Comparison of ENCODE assay signal across 8 cellular contexts in genomic region chr7:98107313-98107691, GRCh38. TPM values are rescaled to one million over a fixed set of nuclear protein-coding genes. Genes with fewer than 3 reads are reported as not detected.
DNase-seq lines count a peak whose midpoint lies in the region; ATAC-seq and TF ChIP-seq lines count a peak whose summit lies in the region.

No MANE protein-coding gene starts in this region.

- H3K9me3 Mint-ChIP-seq in CD4-positive, alpha-beta memory T cell, result peaks cover 0 to 3% (median 0%) of the 10 kb centered on the region in 8 donors
- H3K9me3 Mint-ChIP-seq in H9 (peaks cover 0 to under 1% of the 10 kb centered on the region in 2 experiments; a peak in 2 of 5 replicates), endodermal cell (peaks cover 3% of the 10 kb centered on the region), naive B cell (peaks cover 0 to 3% (median 0%) of the 10 kb centered on the region in 7 donors)

- no peak overlapping the region for H4K8ac ChIP-seq in H9 (replicated peaks; ENCODE audit: insufficient read length, low read depth, low read length)

- H3K18ac ChIP-seq in H9 (ENCODE audit: insufficient read length, low read depth, low read length), result no peak overlapping the region

- no peak overlapping the region for H4K5ac ChIP-seq in H9 (ENCODE audit: insufficient read length, low read depth, low read length)

- no peak overlapping the region for H2BK20ac ChIP-seq in H9 (ENCODE audit: low read depth, low read length, poor library complexity, severe bottlenecking)

- no peak overlapping the region for H4K91ac ChIP-seq in H9 (ENCODE audit: insufficient read length, low read depth, low read length)

- CTCF ChIA-PET in CD4-positive, alpha-beta memory T cell (lab: Charles Lee; ENCODE audit: partially characterized antibody), result interaction anchor here (1.0 to 2.1 kb wide), 3 partner anchors 10 to 61 kb away, joined by 3 to 9 read pairs (median 6); no protein-coding TSS in a partner anchor

- no peak overlapping the region for H2BK120ac ChIP-seq in H9 (ENCODE audit: low read depth, low read length, poor library complexity, severe bottlenecking)

- POLR2A ChIA-PET in CD4-positive, alpha-beta memory T cell (lab: Charles Lee; ENCODE audit: partially characterized antibody), result interaction anchor here (1.2 kb wide), 1 partner anchor 175 kb away, joined by 3 read pairs; the partner anchor contains the start of gene BRI3

- no peak overlapping the region for H3T11ph ChIP-seq in H9 (ENCODE audit: low read length)

- TF ChIP-seq CTCF in H9 (conservative IDR thresholded peaks at IDR 0.05) (no peak), SU-DHL-6 (IDR thresholded peaks at IDR 0.05; ENCODE audit: insufficient read depth, low read length, poor library complexity, severe bottlenecking) (no peak), endodermal cell (conservative IDR thresholded peaks at IDR 0.05) (no peak)

- H3K36me3 ChIP-seq in CD4-positive, alpha-beta memory T cell (ENCODE audit: insufficient read depth, low read length), result no peaks in the 10 kb centered on the region
- H3K36me3 ChIP-seq in SU-DHL-6 (ENCODE audit: low read length), result no peaks in the 10 kb centered on the region
- no peaks in the 10 kb centered on the region for H3K36me3 ChIP-seq in endodermal cell (ENCODE audit: control insufficient read depth, insufficient read depth, low read length)

- WGBS in H9 (ENCODE audit: extremely low coverage, insufficient read length, low lambda C conversion rate), result no CpG with 5 or more reads among the region's 29 CpGs
- 0% methylated on average over 8 to 29 of the region's 29 CpGs for WGBS in endodermal cell (ENCODE audit: insufficient coverage in 1 of 2, insufficient read length in 1 of 2), 2 experiments

- DNase-seq in CD4-positive, alpha-beta memory T cell, result peak in 1 of 5 donors; percentile 43
- DNase-seq in H9 (no peak), endodermal cell (no peak), naive B cell (no peak), NCI-H2196 treated with DMSO at 0.1 percent for 48 hours (lab: John Stamatoyannopoulos, UW; ENCODE audit: unreplicated experiment) (no peak), middle frontal gyrus (ENCODE audit: extremely low spot score, low spot score) (no peak)

- peaks cover 23 to 55% (median 43%) of the 10 kb centered on the region in 4 donors for H3K4me1 Mint-ChIP-seq in CD4-positive, alpha-beta memory T cell
- H3K4me1 Mint-ChIP-seq in H9 (peaks cover 34 to 41% of the 10 kb centered on the region in 2 experiments), endodermal cell (peaks cover 29% of the 10 kb centered on the region), naive B cell (peaks cover 17 to 24% (median 23%) of the 10 kb centered on the region in 3 donors)

- no peak overlapping the region for H3K14ac ChIP-seq in H9 (ENCODE audit: insufficient read depth, low read length)

- peak overlapping the region; percentile 60 to 84 for H3K4me3 ChIP-seq in CD4-positive, alpha-beta memory T cell (ENCODE audit: low read length in 2 of 2)
- H3K4me3 ChIP-seq in SU-DHL-6 (ENCODE audit: insufficient read depth, low read length, poor library complexity, severe bottlenecking) (peak overlapping the region; percentile 94), endodermal cell (ENCODE audit: low read length) (peak overlapping the region; percentile 92)

- peaks cover 3% of the 10 kb centered on the region for H3K23me2 ChIP-seq in H9 (ENCODE audit: insufficient read length, low read depth, low read length, poor library complexity, severe bottlenecking)

- intact Hi-C loops in CD4-positive, alpha-beta memory T cell (cut with micrococcal nuclease), result loop anchor here (2.0 to 5.0 kb wide), 4 partner anchors 135 to 293 kb away; partner anchors contain the start of genes ASNS and BAIAP2L1

- peak overlapping the region; percentile 78 to 92 (median 89) for H3K27ac Mint-ChIP-seq in CD4-positive, alpha-beta memory T cell
- H3K27ac Mint-ChIP-seq in H9 (peak overlapping the region in 1 of 3 experiments; percentile 49; a peak in 3 of 7 replicates), endodermal cell (no peak overlapping the region), naive B cell (peak overlapping the region in 4 of 6 donors; percentile 38 to 92 (median 78))

- no peak overlapping the region for H2AK5ac ChIP-seq in H9 (ENCODE audit: insufficient read length, low read length)

- ATAC-seq in naive B cell (ENCODE audit: low read depth in 2 of 2) (peak in 1 of 2 donors; percentile 1), GM21528 (IDR thresholded peaks at IDR 0.05; ENCODE audit: low FRiP score, unreplicated experiment) (no peak)

- no peaks in the 10 kb centered on the region for H3K9me2 ChIP-seq in SU-DHL-6 (replicated peaks; ENCODE audit: insufficient read depth, low read length)

- no peak overlapping the region for H3K4ac ChIP-seq in H9 (ENCODE audit: low read depth, low read length)

- H2BK15ac ChIP-seq in H9 (ENCODE audit: low read depth, low read length), result no peak overlapping the region

- peak overlapping the region; percentile 86 to 99 (median 92) for H3K4me3 Mint-ChIP-seq in CD4-positive, alpha-beta memory T cell
- H3K4me3 Mint-ChIP-seq in H9 (peak overlapping the region; percentile 98 to 99), endodermal cell (peak overlapping the region; percentile 97), naive B cell (peak overlapping the region; percentile 90 to 99 (median 97))

- H3K9ac ChIP-seq in H9 (ENCODE audit: extremely low read depth, insufficient read length, low read length), result peak overlapping the region; percentile 61
- H3K9ac ChIP-seq in SU-DHL-6 (ENCODE audit: low read length), result peak overlapping the region; percentile 88
- peak overlapping the region; percentile 53 for H3K9ac ChIP-seq in endodermal cell (ENCODE audit: extremely low read depth, low read length, poor library complexity, severe bottlenecking)

- peaks cover 45% of the 10 kb centered on the region for H3K4me1 ChIP-seq in CD4-positive, alpha-beta memory T cell (ENCODE audit: insufficient read depth, low read length)
- H3K4me1 ChIP-seq in H9 (ENCODE audit: insufficient read depth, low read length) (no peaks in the 10 kb centered on the region), endodermal cell (ENCODE audit: control insufficient read depth, insufficient read depth, low read length) (peaks cover 9% of the 10 kb centered on the region)

- H3K56ac ChIP-seq in H9 (ENCODE audit: insufficient read length, low read depth, low read length), result no peak overlapping the region

- H3K27me3 ChIP-seq in CD4-positive, alpha-beta memory T cell (ENCODE audit: insufficient read depth, low read length), result no peaks in the 10 kb centered on the region
- H3K27me3 ChIP-seq in H9 (ENCODE audit: insufficient read depth, low read length) (no peaks in the 10 kb centered on the region), SU-DHL-6 (ENCODE audit: low read length) (no peaks in the 10 kb centered on the region), endodermal cell (ENCODE audit: control insufficient read depth, insufficient read depth, low read length, poor library complexity, severe bottlenecking) (no peaks in the 10 kb centered on the region)

- H3K79me1 ChIP-seq in H9 (ENCODE audit: insufficient read depth, low read depth, low read length, poor library complexity, severe bottlenecking), result peaks cover 8% of the 10 kb centered on the region

- H4K20me1 ChIP-seq in H9 (ENCODE audit: control insufficient read depth, insufficient read depth, insufficient read length) (no peaks in the 10 kb centered on the region), SU-DHL-6 (ENCODE audit: low read depth, low read length) (peaks cover 40% of the 10 kb centered on the region)

- H2BK12ac ChIP-seq in H9 (ENCODE audit: insufficient read length, low read depth, low read length), result no peak overlapping the region

- H3K79me2 ChIP-seq in H9 (ENCODE audit: insufficient read depth, low read length) (peaks cover 18% of the 10 kb centered on the region; the same call in 1 of the 2 replicates), SU-DHL-6 (ENCODE audit: insufficient read depth, low read length) (peaks cover 48% of the 10 kb centered on the region)

- H2BK5ac ChIP-seq in H9 (ENCODE audit: insufficient read length, low read length), result no peak overlapping the region

- H3K27me3 Mint-ChIP-seq in CD4-positive, alpha-beta memory T cell, result peaks cover 0 to 5% of the 10 kb centered on the region in 2 donors
- H3K27me3 Mint-ChIP-seq in H9 (ENCODE audit: low read depth), result no peaks in the 10 kb centered on the region
- H3K27me3 Mint-ChIP-seq in endodermal cell (ENCODE audit: insufficient read depth), result no peaks in the 10 kb centered on the region
- H3K27me3 Mint-ChIP-seq in naive B cell, result peaks cover 8 to 44% (median 31%) of the 10 kb centered on the region in 3 donors

- peak overlapping the region; percentile 53 for H3K4me2 ChIP-seq in H9 (ENCODE audit: insufficient read depth, insufficient read length, low read length)
- H3K4me2 ChIP-seq in SU-DHL-6 (ENCODE audit: low read depth, low read length, poor library complexity, severe bottlenecking), result peak overlapping the region; percentile 77

- peak overlapping the region; percentile 80 for H3K27ac ChIP-seq in CD4-positive, alpha-beta memory T cell (ENCODE audit: low read depth, low read length)
- H3K27ac ChIP-seq in H9 (ENCODE audit: insufficient read length, low read depth, low read length) (no peak overlapping the region), SU-DHL-6 (ENCODE audit: low read depth, low read length) (no peak overlapping the region), endodermal cell (ENCODE audit: low read depth, low read length) (peak overlapping the region; percentile 79)

- no peaks in the 10 kb centered on the region for H3K9me3 ChIP-seq in CD4-positive, alpha-beta memory T cell (ENCODE audit: control insufficient read depth in 1 of 2, low read length in 2 of 2)
- H3K9me3 ChIP-seq in H9 (ENCODE audit: control insufficient read depth, low read depth, low read length) (no peaks in the 10 kb centered on the region), SU-DHL-6 (ENCODE audit: insufficient read depth, low read length) (no peaks in the 10 kb centered on the region), endodermal cell (ENCODE audit: control insufficient read depth, low read length) (peaks cover 3% of the 10 kb centered on the region)

- no peak overlapping the region for H3K23ac ChIP-seq in H9 (ENCODE audit: insufficient read length, low read depth, low read length)

- H2AFZ ChIP-seq in H9 (ENCODE audit: low read length) (no peak overlapping the region), SU-DHL-6 (ENCODE audit: low read depth, low read length, severe bottlenecking) (peak overlapping the region; percentile 98)

- H3K36me3 Mint-ChIP-seq in CD4-positive, alpha-beta memory T cell, result peaks cover 0 to 4% of the 10 kb centered on the region in 2 donors
- H3K36me3 Mint-ChIP-seq in H9 (ENCODE audit: insufficient read depth in 1 of 3, low read depth in 3 of 3) (peaks cover 0 to 2% (median 0%) of the 10 kb centered on the region in 3 experiments; a peak in 1 of 7 replicates), endodermal cell (ENCODE audit: low read depth) (no peaks in the 10 kb centered on the region), naive B cell (peaks cover under 1 to 2% of the 10 kb centered on the region in 2 donors)

- H3F3A ChIP-seq in SU-DHL-6 (ENCODE audit: insufficient read depth), result no peaks in the 10 kb centered on the region

RNA-seq across cellular contexts. Expression of gene LMTK2, which starts 0.6 kb away (rescaled TPM):
- total RNA-seq in CD4-positive, alpha-beta memory T cell, result 10 to 100 TPM; 23.1 to 26.6 TPM
- 1 to 10 TPM in 1 of 2 donors, under 1 TPM in 1; 0.76 to 4.2 TPM for polyA plus RNA-seq in CD4-positive, alpha-beta memory T cell
- total RNA-seq in H9 (2021), result 22.3 and 24.9 TPM in 2 replicates
- 10 to 100 TPM; 23.5 to 25.6 TPM for total RNA-seq in endodermal cell
- polyA plus RNA-seq in endodermal cell (2013, experiment 1 of 2), result 9.8 TPM
- 9.9 TPM for polyA plus RNA-seq in endodermal cell (2013, experiment 2 of 2)
- 1 to 10 TPM; 1.4 to 3.5 (median 2.0) TPM for polyA plus RNA-seq in naive B cell (ENCODE audit: low read depth in 6 of 6)

Comparison
In these comparisons a context has a peak if more than half of its experiments do, and no peak if none do; other contexts are left out.
1. H3K27ac ChIP-seq: peak in CD4-positive, alpha-beta memory T cell (single experiment) and endodermal cell (single experiment); none in H9 (single experiment) and SU-DHL-6 (single experiment).
2. Peak in every context shown above with its lines, with median percentiles within 50 percentile points of each other: H3K4me3 ChIP-seq, H3K4me3 Mint-ChIP-seq and H3K9ac ChIP-seq.